ENCODE assay signal across 8 cellular contexts in genomic region chr1:35269190-35269988, GRCh38. TPM values are rescaled to one million over a fixed set of nuclear protein-coding genes. Genes with fewer than 3 reads are reported as not detected.
DNase-seq lines count a peak whose midpoint lies in the region; ATAC-seq, FAIRE-seq and TF ChIP-seq lines count a peak whose summit lies in the region.

No MANE protein-coding gene starts in this region.

- POLR2A ChIA-PET in HepG2 (lab: Yijun Ruan, JAX), result interaction anchor here (1.7 kb wide), 1 partner anchor 76 kb away, joined by 8 read pairs; the partner anchor contains the start of gene SFPQ

- H3K27ac ChIP-seq in HUES6 (ENCODE audit: low read depth, low read length), result peak overlapping the region; percentile 97; the same call in 1 of the 2 replicates
- peak overlapping the region; percentile 50 for H3K27ac ChIP-seq in angular gyrus (ENCODE audit: low read depth, low read length)
- peak overlapping the region; percentile 83 for H3K27ac ChIP-seq in HepG2 (ENCODE audit: extremely low read length, insufficient read depth, low read length)
- peak overlapping the region; percentile 90 for H3K27ac ChIP-seq in thymus (ENCODE audit: low read depth)

- H3K9me3 ChIP-seq in HUES6 (ENCODE audit: control insufficient read depth, insufficient read depth, low read depth, low read length), result no peaks in the 10 kb centered on the region
- no peaks in the 10 kb centered on the region for H3K9me3 ChIP-seq in HepG2 (ENCODE audit: low read length)
- H3K9me3 ChIP-seq in thymus (ENCODE audit: control insufficient read depth), result no peaks in the 10 kb centered on the region

- TF ChIP-seq POLR2A in HepG2 (IDR thresholded peaks at IDR 0.05; ENCODE audit: insufficient read depth in 1 of 2, low read depth in 2 of 2, low read length in 2 of 2), result no peak

- FAIRE-seq in HepG2 (lab: Jason Lieb, UNC), result no peak

- ATAC-seq in HepG2, result no peak

- no peak for TF ChIP-seq CTCF in Calu3 (IDR thresholded peaks at IDR 0.05; ENCODE audit: unreplicated experiment)
- no peak for TF ChIP-seq CTCF in HepG2 (CRISPR knock-in tag; IDR thresholded peaks at IDR 0.05)

- H3K9ac ChIP-seq in HUES6 (ENCODE audit: low read length) (peak overlapping the region; percentile 86), HepG2 (ENCODE audit: insufficient read depth, low read depth, low read length) (peak overlapping the region; percentile 89)

- peak overlapping the region; percentile 73 for H3K4me3 Mint-ChIP-seq in Calu3 (ENCODE audit: low read depth, unreplicated experiment)

- DNase-seq in Calu3 (peak; percentile 9), HepG2 (ENCODE audit: low spot score) (no peak), superior temporal gyrus (ENCODE audit: extremely low spot score) (no peak), GM19238 (ENCODE audit: insufficient read length, low spot score) (no peak), NCI-H187 (lab: John Stamatoyannopoulos, UW) (no peak)

- TF ChIP-seq RAD21 in HepG2 (CRISPR knock-in tag; IDR thresholded peaks at IDR 0.05), result no peak

- H3K36me3 ChIP-seq in HUES6 (ENCODE audit: control insufficient read depth, insufficient read depth, low read length), result peaks cover 4% of the 10 kb centered on the region; the same call in 1 of the 2 replicates
- peaks cover 0 to 6% of the 10 kb centered on the region in 2 experiments; a peak in 1 of 5 replicates for H3K36me3 ChIP-seq in HepG2 (replicated peaks in 1 of 2; ENCODE audit: control insufficient read depth in 1 of 2, insufficient read depth in 2 of 2, low read length in 2 of 2)
- no peaks in the 10 kb centered on the region for H3K36me3 ChIP-seq in thymus (ENCODE audit: control insufficient read depth, insufficient read depth)

- no peaks in the 10 kb centered on the region for H3K9me3 Mint-ChIP-seq in Calu3 (ENCODE audit: low read depth, unreplicated experiment)

- peaks cover 15% of the 10 kb centered on the region; the same call in 1 of the 2 replicates for H3K4me1 ChIP-seq in HUES6 (ENCODE audit: control insufficient read depth, insufficient read depth, low read length)
- H3K4me1 ChIP-seq in HepG2 (ENCODE audit: insufficient read depth, low read length), result peaks cover 54% of the 10 kb centered on the region
- H3K4me1 ChIP-seq in thymus (ENCODE audit: control insufficient read depth, insufficient read depth, low read length), result peaks cover 4% of the 10 kb centered on the region

- H3K4me1 Mint-ChIP-seq in Calu3 (ENCODE audit: low read depth, unreplicated experiment), result peaks cover 31% of the 10 kb centered on the region

- CTCF ChIA-PET in Calu3 (lab: Charles Lee), result no interaction called here
- CTCF ChIA-PET in HepG2 (lab: Yijun Ruan, JAX; ENCODE audit: low intra/inter-chr PET ratio, low total read pairs), result no interaction called here

- no peak for TF ChIP-seq EP300 in HepG2 (IDR thresholded peaks at IDR 0.05; ENCODE audit: low read depth in 2 of 2, low read length in 2 of 2)
- TF ChIP-seq EP300 in HepG2 (CRISPR knock-in tag; IDR thresholded peaks at IDR 0.05; ENCODE audit: borderline replicate concordance), result no peak

- H3K4me2 ChIP-seq in HepG2 (ENCODE audit: low read depth, low read length), result peak overlapping the region; percentile 88

- in situ Hi-C loops in HepG2 (cut with HindIII; ENCODE audit: extremely low pct_ligation_motif_present, low pct_unique_long_range_greater_than_20kb), result no loop called here

- peaks cover 3% of the 10 kb centered on the region; the same call in 1 of the 2 replicates for H4K20me1 ChIP-seq in HepG2 (ENCODE audit: insufficient read depth, low read length)

- 7% methylated on average over 21 of the region's 24 CpGs for WGBS in HepG2 (ENCODE audit: low lambda C conversion rate)
- 4% methylated on average over 24 of the region's 24 CpGs for WGBS in thymus

- no peak overlapping the region for H2AFZ ChIP-seq in HepG2 (ENCODE audit: low read length)

- no peaks in the 10 kb centered on the region for H3K27me3 Mint-ChIP-seq in Calu3 (ENCODE audit: unreplicated experiment)

- H3K79me2 ChIP-seq in HepG2 (ENCODE audit: insufficient read depth, low read length), result peaks cover 53% of the 10 kb centered on the region

- peak overlapping the region; percentile 91 for H3K27ac Mint-ChIP-seq in Calu3 (ENCODE audit: unreplicated experiment)

- peak overlapping the region; percentile 93 for H3K4me3 ChIP-seq in HUES6 (ENCODE audit: low read depth, low read length)
- H3K4me3 ChIP-seq in HepG2 (replicated peaks in 1 of 3; ENCODE audit: insufficient read depth in 1 of 3, low read depth in 2 of 3, low read length in 3 of 3), result peak overlapping the region; percentile 88 to 95 (median 93)
- peak overlapping the region; percentile 100 for H3K4me3 ChIP-seq in thymus (ENCODE audit: low read length)

- H3K27me3 ChIP-seq in HUES6 (ENCODE audit: control insufficient read depth, insufficient read depth, low read length), result no peaks in the 10 kb centered on the region
- no peaks in the 10 kb centered on the region for H3K27me3 ChIP-seq in HepG2 (ENCODE audit: control insufficient read depth in 1 of 2, insufficient read depth in 2 of 2, low read length in 2 of 2)
- H3K27me3 ChIP-seq in thymus (ENCODE audit: control insufficient read depth, insufficient read depth), result no peaks in the 10 kb centered on the region

- intact Hi-C loops in Calu3 (cut with micrococcal nuclease; ENCODE audit: unreplicated experiment), result loop anchor here (5.0 kb wide), 1 partner anchor 77 kb away; the partner anchor contains the start of gene SFPQ
- intact Hi-C loops in HepG2 (cut with micrococcal nuclease; ENCODE audit: unreplicated experiment), result loop anchor here (2.0 kb wide), 1 partner anchor 77 kb away; the partner anchor contains the start of gene SFPQ

- peaks cover 34% of the 10 kb centered on the region for H3K36me3 Mint-ChIP-seq in Calu3 (ENCODE audit: insufficient read depth, unreplicated experiment)

- no TSS peak for BruUV-seq in Calu3 (replicated peaks; lab: Mats Ljungman, UMichigan)
- TSS peak; percentile 69 for BruUV-seq in HepG2 (replicated peaks; lab: Mats Ljungman, UMichigan)

TF ChIP-seq in HepG2, 621 proteins besides CTCF, POLR2A, EP300 and RAD21 (continues in another document):
- TF ChIP-seq HBP1 (CRISPR knock-in tag; IDR thresholded peaks at IDR 0.05; ENCODE audit: low read depth) (no peak), RBFOX2 (IDR thresholded peaks at IDR 0.05; ENCODE audit: low read depth, low read length) (0 out of 2 replicates have a peak, but pooled peaks have one; percentile 59), HIC2 (CRISPR knock-in tag; IDR thresholded peaks at IDR 0.05; ENCODE audit: low read depth) (no peak), FOXO1 (CRISPR knock-in tag; IDR thresholded peaks at IDR 0.05) (no peak), AHR (CRISPR knock-in tag; IDR thresholded peaks at IDR 0.05) (no peak), ZFP36L2 (CRISPR knock-in tag; IDR thresholded peaks at IDR 0.05) (no peak), ZNF224 (CRISPR knock-in tag; IDR thresholded peaks at IDR 0.05) (no peak), ZNF501 (CRISPR knock-in tag; IDR thresholded peaks at IDR 0.05) (no peak), NRL (CRISPR knock-in tag; IDR thresholded peaks at IDR 0.05; ENCODE audit: borderline replicate concordance) (no peak)

RNA-seq across cellular contexts. Expression of gene ZMYM4, which starts 0.9 kb away (rescaled TPM):
- total RNA-seq in Calu3 (2022) (56.3 and 62.7 TPM in 2 replicates), HepG2 (2016; rRNA removed; fragmentation: Illumina TruSeq; extraction: Trizol) (37.6 and 51.6 TPM in 2 replicates)
- 22.6 and 26.8 TPM in 2 replicates for total RNA-seq in HepG2 (2016; cell fraction: cytosol; rRNA removed; fragmentation: Illumina TruSeq; extraction: Trizol; ENCODE audit: low read depth)
- 33.4 and 48.1 TPM in 2 replicates for total RNA-seq in HepG2 (2016; cell fraction: insoluble cytoplasmic fraction; rRNA removed; fragmentation: Illumina TruSeq; extraction: Trizol)
- 30.0 and 34.8 TPM in 2 replicates for total RNA-seq in HepG2 (2016; cell fraction: membrane; rRNA removed; fragmentation: Illumina TruSeq; extraction: Trizol)
- 45.4 and 47.7 TPM in 2 replicates for total RNA-seq in HepG2 (2016; cell fraction: nucleus; rRNA removed; fragmentation: Illumina TruSeq; extraction: Trizol)
- polyA plus RNA-seq in HepG2 (2011; rRNA removed) (12.3 and 13.9 TPM in 2 replicates), thymus (17.3 TPM)
- 6.8 and 9.2 TPM in 2 replicates for polyA plus RNA-seq in HepG2 (2011; cell fraction: cytosol; rRNA removed)
- 11.1 and 11.2 TPM in 2 replicates for polyA plus RNA-seq in HepG2 (2011; cell fraction: nucleus; rRNA removed)
- polyA plus RNA-seq in HepG2 (2012), result 14.5 and 14.8 TPM in 2 replicates
- 1.1 and 1.5 TPM in 2 replicates for polyA plus RNA-seq in HepG2 (2016; cell fraction: cytosol; fragmentation: Illumina TruSeq; extraction: Trizol; ENCODE audit: low read depth)
- 32.0 and 37.5 TPM in 2 replicates for polyA plus RNA-seq in HepG2 (2016; cell fraction: insoluble cytoplasmic fraction; fragmentation: Illumina TruSeq; extraction: Trizol; ENCODE audit: low read depth)
- polyA plus RNA-seq in HepG2 (2016; cell fraction: membrane; fragmentation: Illumina TruSeq; extraction: Trizol; ENCODE audit: low read depth), result 5.4 and 7.4 TPM in 2 replicates
- 29.1 and 31.0 TPM in 2 replicates for polyA plus RNA-seq in HepG2 (2016; cell fraction: nucleus; fragmentation: Illumina TruSeq; extraction: Trizol; ENCODE audit: insufficient read depth, low read depth)
- 19.0 and 28.5 TPM in 2 replicates for polyA minus RNA-seq in HepG2 (2011; rRNA and poly(A)+ RNA removed; ENCODE audit: low replicate concordance)
- 26.1 and 31.7 TPM in 2 replicates for polyA minus RNA-seq in HepG2 (2011; cell fraction: cytosol; rRNA and poly(A)+ RNA removed)
- polyA minus RNA-seq in HepG2 (2011; cell fraction: nucleus; rRNA and poly(A)+ RNA removed), result 54.6 and 57.8 TPM in 2 replicates
